17 cellular contexts compared by ENCODE assay signal in genomic region chr3:28948685-28949084, GRCh38.
DNase-seq lines count a peak whose midpoint lies in the region; ATAC-seq and TF ChIP-seq lines count a peak whose summit lies in the region.
"Had no signal": no experiment of that assay in that cellular context is flagged by ENCODE, and none has a peak within 500 bp of the region (broad histone marks: within the 10 kb centered on the region; RNA-seq: fewer than 3 reads in every experiment).

No MANE protein-coding gene starts in this region.

- H3K4me1 ChIP-seq in right atrium auricular region, result no peaks in the 10 kb centered on the region
- H3K4me1 ChIP-seq: Caco-2, HAP-1 had no signal

- H3K27me3 ChIP-seq in right atrium auricular region, result no peaks in the 10 kb centered on the region

- no peak for TF ChIP-seq CTCF in right atrium auricular region (IDR thresholded peaks at IDR 0.05)
- no peak for TF ChIP-seq CTCF in fibroblast of the aortic adventitia (IDR thresholded peaks at IDR 0.05; ENCODE audit: insufficient read depth, low read length)

- no peak overlapping the region for H3K4me3 Mint-ChIP-seq in naive thymus-derived CD8-positive, alpha-beta T cell
- H3K4me3 Mint-ChIP-seq: CD4-positive, alpha-beta memory T cell; HFFc6 had no signal

- DNase-seq in Right ventricle myocardium superior, result no peak
- no peak for DNase-seq in right atrium auricular region (ENCODE audit: low spot score)
- peak; percentile 11 for DNase-seq in LHCN-M2 (ENCODE audit: low read depth)
- DNase-seq in fibroblast of the aortic adventitia (ENCODE audit: low read depth), result peak; percentile 13
- DNase-seq in naive thymus-derived CD8-positive, alpha-beta T cell, result no peak
- no peak for DNase-seq in NCI-H526 treated with DMSO at 0.1 percent for 48 hours (lab: John Stamatoyannopoulos, UW)
- no peak for DNase-seq in COR-L47 (lab: John Stamatoyannopoulos, UW)
- DNase-seq: 8988T; C1 segment of cervical spinal cord; Caco-2; CD4-positive, alpha-beta memory T cell; DMS153; DND-41; GOT3; HFFc6 had no signal

- ATAC-seq in Right ventricle myocardium superior (ENCODE audit: poor library complexity), result peak; percentile 72
- no peak for ATAC-seq in naive thymus-derived CD8-positive, alpha-beta T cell
- ATAC-seq: A549 had no signal

- no peak overlapping the region for H3K4me3 ChIP-seq in right atrium auricular region
- no peak overlapping the region for H3K4me3 ChIP-seq in fibroblast of the aortic adventitia (ENCODE audit: low read depth, low read length)
- H3K4me3 ChIP-seq: A549, HAP-1 had no signal

- no peak overlapping the region for H3K27ac ChIP-seq in right atrium auricular region
- H3K27ac ChIP-seq: A549 had no signal

- no peaks in the 10 kb centered on the region for H3K4me1 Mint-ChIP-seq in naive thymus-derived CD8-positive, alpha-beta T cell
- H3K4me1 Mint-ChIP-seq: CD4-positive, alpha-beta memory T cell had no signal

- H3K9me3 ChIP-seq in right atrium auricular region, result peaks cover 0 to 2% of the 10 kb centered on the region in 2 donors
- H3K9me3 ChIP-seq: A549, Caco-2, HAP-1 had no signal

- H3K27ac Mint-ChIP-seq in naive thymus-derived CD8-positive, alpha-beta T cell, result no peak overlapping the region
- H3K27ac Mint-ChIP-seq: CD4-positive, alpha-beta memory T cell; HFFc6 had no signal

- H3K27me3 Mint-ChIP-seq in naive thymus-derived CD8-positive, alpha-beta T cell, result no peaks in the 10 kb centered on the region
- H3K27me3 Mint-ChIP-seq: CD4-positive, alpha-beta memory T cell had no signal

- no peaks in the 10 kb centered on the region for H3K36me3 Mint-ChIP-seq in naive thymus-derived CD8-positive, alpha-beta T cell
- H3K36me3 Mint-ChIP-seq: CD4-positive, alpha-beta memory T cell had no signal

- POLR2A ChIA-PET in naive thymus-derived CD8-positive, alpha-beta T cell (lab: Charles Lee), result no interaction called here

- peaks cover 0 to 4% (median 0%) of the 10 kb centered on the region in 9 donors for H3K9me3 Mint-ChIP-seq in naive thymus-derived CD8-positive, alpha-beta T cell
- H3K9me3 Mint-ChIP-seq: HFFc6 had no signal

- intact Hi-C loops in Right ventricle myocardium superior (cut with DNase I), result no loop called here

- no peaks in the 10 kb centered on the region for H3K36me3 ChIP-seq in right atrium auricular region
- H3K36me3 ChIP-seq: HAP-1 had no signal

Comparison
In these comparisons a context has a peak if more than half of its experiments do, and no peak if none do; other contexts are left out.
1. DNase-seq: peak in LHCN-M2 (single experiment) and fibroblast of the aortic adventitia (single experiment); none in Right ventricle myocardium superior (single experiment), right atrium auricular region (single experiment), naive thymus-derived CD8-positive, alpha-beta T cell (0 of 10), NCI-H526 treated with DMSO at 0.1 percent for 48 hours (single experiment) and COR-L47 (single experiment).